ENCODE assay signal across 11 cellular contexts in genomic region chr2:33071591-33071990, GRCh38.
"Had no signal": no experiment of that assay in that cellular context is flagged by ENCODE, and none has a peak within 500 bp of the region (broad histone marks: within the 10 kb centered on the region; RNA-seq: fewer than 3 reads in every experiment).

No MANE protein-coding gene starts in this region.

- H3K4me3 ChIP-seq: cardiac muscle cell, gastroesophageal sphincter, left ventricle myocardium inferior had no signal

- H3K36me3 ChIP-seq: cardiac muscle cell, gastroesophageal sphincter, left ventricle myocardium inferior had no signal

- DNase-seq: activated CD4-positive, alpha-beta memory T cell treated with anti-CD3 and anti-CD28 coated beads for 36 hours; activated CD4-positive, alpha-beta T cell treated with anti-CD3 and anti-CD28 coated beads for 1 hour; activated T-cell treated with anti-CD3 and anti-CD28 coated beads, Interleukin-2, amount 50 U/mL, for 72 hours; kidney; left ventricle myocardium inferior; mesendoderm; stimulated activated CD4-positive, alpha-beta T cell treated with anti-CD3 and anti-CD28 coated beads, Interleukin-2, amount 100 ng/mL, for 48 hours; stimulated activated CD8-positive, alpha-beta memory T cell treated with anti-CD3 and anti-CD28 coated beads, Interleukin-4, amount 100 ng/mL, for 48 hours; stimulated activated naive CD8-positive, alpha-beta T cell treated with anti-CD3 and anti-CD28 coated beads, Interleukin-15, Interleukin-2, amounts not matched to agents 100 U/mL and 50 U/mL, for 24 hours had no signal

- H3K27ac ChIP-seq: cardiac muscle cell, left ventricle myocardium inferior had no signal

- ATAC-seq: gastroesophageal sphincter; stimulated activated naive CD8-positive, alpha-beta T cell treated with anti-CD3 and anti-CD28 coated beads, Interleukin-15, Interleukin-2, amounts not matched to agents 100 U/mL and 50 U/mL, for 24 hours had no signal

- H3K9me3 ChIP-seq: gastroesophageal sphincter, left ventricle myocardium inferior had no signal

- H3K27me3 ChIP-seq: cardiac muscle cell, gastroesophageal sphincter had no signal
